9 cellular contexts compared by ENCODE assay signal in genomic region chr1:157948547-157949152, GRCh38. TPM values are rescaled to one million over a fixed set of nuclear protein-coding genes. Genes with fewer than 3 reads are reported as not detected.
DNase-seq lines count a peak whose midpoint lies in the region; ATAC-seq and TF ChIP-seq lines count a peak whose summit lies in the region.
"Had no signal": no experiment of that assay in that cellular context is flagged by ENCODE, and none has a peak within 500 bp of the region (broad histone marks: within the 10 kb centered on the region; RNA-seq: fewer than 3 reads in every experiment).

No MANE protein-coding gene starts in this region.

- no peak overlapping the region for H3K4ac ChIP-seq in H9 (ENCODE audit: low read depth, low read length)

- TF ChIP-seq POLR2A in heart left ventricle (IDR thresholded peaks at IDR 0.05) = no peak

- H3K23me2 ChIP-seq in H9 (ENCODE audit: insufficient read length, low read depth, low read length, poor library complexity, severe bottlenecking) = no peaks in the 10 kb centered on the region

- H3K56ac ChIP-seq in H9 (ENCODE audit: insufficient read length, low read depth, low read length) = no peak overlapping the region

- no peak overlapping the region for H4K8ac ChIP-seq in H9 (replicated peaks; ENCODE audit: insufficient read length, low read depth, low read length)

- no peak overlapping the region for H2BK120ac ChIP-seq in H9 (ENCODE audit: low read depth, low read length, poor library complexity, severe bottlenecking)

- no peaks in the 10 kb centered on the region for H3K36me3 Mint-ChIP-seq in H9 (ENCODE audit: insufficient read depth in 1 of 3, low read depth in 3 of 3)
- no peaks in the 10 kb centered on the region for H3K36me3 Mint-ChIP-seq in stimulated activated naive B cell treated with anti-CD40 and anti-IgM and Interleukin-4, amounts not matched to agents 10 μg/mL and 1 μg/mL and 100 μg/mL, for 72 hours
- H3K36me3 Mint-ChIP-seq: activated naive CD8-positive, alpha-beta T cell treated with anti-CD3 and anti-CD28 coated beads, Interleukin-2, amount 10 ng/mL, durations not matched to agents 7 days and 5 days had no signal

- H3K4me1 Mint-ChIP-seq in H9 = peaks cover 2 to 6% of the 10 kb centered on the region in 2 experiments; a peak in 3 of 4 replicates
- peaks cover 29 to 47% of the 10 kb centered on the region in 2 donors for H3K4me1 Mint-ChIP-seq in stimulated activated naive B cell treated with anti-CD40 and anti-IgM and Interleukin-4, amounts not matched to agents 10 μg/mL and 1 μg/mL and 100 μg/mL, for 72 hours
- H3K4me1 Mint-ChIP-seq: activated naive CD8-positive, alpha-beta T cell treated with anti-CD3 and anti-CD28 coated beads, Interleukin-2, amount 10 ng/mL, durations not matched to agents 7 days and 5 days had no signal

- no peak overlapping the region for H2BK15ac ChIP-seq in H9 (ENCODE audit: low read depth, low read length)

- H3K9me3 Mint-ChIP-seq in H9 = no peaks in the 10 kb centered on the region
- no peaks in the 10 kb centered on the region for H3K9me3 Mint-ChIP-seq in stimulated activated naive B cell treated with anti-CD40 and anti-IgM and Interleukin-4, amounts not matched to agents 10 μg/mL and 1 μg/mL and 100 μg/mL, for 72 hours
- H3K9me3 Mint-ChIP-seq: activated naive CD8-positive, alpha-beta T cell treated with anti-CD3 and anti-CD28 coated beads, Interleukin-2, amount 10 ng/mL, durations not matched to agents 7 days and 5 days had no signal

- no peaks in the 10 kb centered on the region for H3K79me1 ChIP-seq in H9 (ENCODE audit: insufficient read depth, low read depth, low read length, poor library complexity, severe bottlenecking)

- no peak overlapping the region for H3K4me3 ChIP-seq in heart left ventricle

- peaks cover 7% of the 10 kb centered on the region for H3K27me3 Mint-ChIP-seq in H9 (ENCODE audit: low read depth)
- peaks cover 12 to 13% of the 10 kb centered on the region in 2 donors for H3K27me3 Mint-ChIP-seq in stimulated activated naive B cell treated with anti-CD40 and anti-IgM and Interleukin-4, amounts not matched to agents 10 μg/mL and 1 μg/mL and 100 μg/mL, for 72 hours

- no peak overlapping the region for H4K5ac ChIP-seq in H9 (ENCODE audit: insufficient read length, low read depth, low read length)

- H3K27ac Mint-ChIP-seq in H9 = no peak overlapping the region
- peak overlapping the region; percentile 51 for H3K27ac Mint-ChIP-seq in stimulated activated naive B cell treated with anti-CD40 and anti-IgM and Interleukin-4, amounts not matched to agents 10 μg/mL and 1 μg/mL and 100 μg/mL, for 72 hours
- H3K27ac Mint-ChIP-seq: activated naive CD8-positive, alpha-beta T cell treated with anti-CD3 and anti-CD28 coated beads, Interleukin-2, amount 10 ng/mL, durations not matched to agents 7 days and 5 days had no signal

- no peak overlapping the region for H3K4me3 Mint-ChIP-seq in H9
- H3K4me3 Mint-ChIP-seq in stimulated activated naive B cell treated with anti-CD40 and anti-IgM and Interleukin-4, amounts not matched to agents 10 μg/mL and 1 μg/mL and 100 μg/mL, for 72 hours = no peak overlapping the region
- H3K4me3 Mint-ChIP-seq: activated naive CD8-positive, alpha-beta T cell treated with anti-CD3 and anti-CD28 coated beads, Interleukin-2, amount 10 ng/mL, durations not matched to agents 7 days and 5 days had no signal

- no peak overlapping the region for H4K91ac ChIP-seq in H9 (ENCODE audit: insufficient read length, low read depth, low read length)

- H3K18ac ChIP-seq in H9 (ENCODE audit: insufficient read length, low read depth, low read length) = no peak overlapping the region

- no peaks in the 10 kb centered on the region for H3K4me1 ChIP-seq in H9 (ENCODE audit: insufficient read depth, low read length)
- H3K4me1 ChIP-seq in heart left ventricle = peaks cover 0 to 40% (median 0%) of the 10 kb centered on the region in 12 donors

- ATAC-seq in heart left ventricle (peak in 3 of 4 donors; percentile 73 to 87 (median 82)), omental fat pad (ENCODE audit: low FRiP score) (no peak)
- peak; percentile 84 to 86 for ATAC-seq in stimulated activated naive B cell treated with anti-CD40 and anti-IgM and Interleukin-4, amounts not matched to agents 10 μg/mL and 1 μg/mL and 100 μg/mL, for 72 hours (replicated peaks)

- intact Hi-C loops in heart left ventricle (cut with DNase I) = loop anchor here (1.0 to 10.0 kb wide), 5 partner anchors 70 to 366 kb away; no protein-coding TSS in a partner anchor

- no peak overlapping the region for H3K27ac ChIP-seq in H9 (ENCODE audit: insufficient read length, low read depth, low read length)
- no peak overlapping the region for H3K27ac ChIP-seq in heart left ventricle

- H3K27me3 ChIP-seq in H9 (ENCODE audit: insufficient read depth, low read length) = no peaks in the 10 kb centered on the region
- peaks cover 0 to 17% (median 0%) of the 10 kb centered on the region in 9 donors for H3K27me3 ChIP-seq in heart left ventricle

- no peak overlapping the region for H3K4me2 ChIP-seq in H9 (ENCODE audit: insufficient read depth, insufficient read length, low read length)

- no peak overlapping the region for H2BK20ac ChIP-seq in H9 (ENCODE audit: low read depth, low read length, poor library complexity, severe bottlenecking)

- no peak overlapping the region for H3T11ph ChIP-seq in H9 (ENCODE audit: low read length)

- H3K14ac ChIP-seq in H9 (ENCODE audit: insufficient read depth, low read length) = no peak overlapping the region

- no CpG with 5 or more reads among the region's 2 CpGs for WGBS in H9 (ENCODE audit: extremely low coverage, insufficient read length, low lambda C conversion rate)
- 18 to 28% (median 24%) methylated on average over 2 of the region's 2 CpGs for WGBS in heart left ventricle, 4 donors

- H3K9me3 ChIP-seq in H9 (ENCODE audit: control insufficient read depth, low read depth, low read length) (no peaks in the 10 kb centered on the region), heart left ventricle (no peaks in the 10 kb centered on the region)

- H2AK5ac ChIP-seq in H9 (ENCODE audit: insufficient read length, low read length) = no peak overlapping the region

- no peaks in the 10 kb centered on the region for H3K79me2 ChIP-seq in H9 (ENCODE audit: insufficient read depth, low read length)

- H2BK5ac ChIP-seq in H9 (ENCODE audit: insufficient read length, low read length) = no peak overlapping the region

- H3K36me3 ChIP-seq in heart left ventricle = no peaks in the 10 kb centered on the region

- no peak overlapping the region for H3K9ac ChIP-seq in H9 (ENCODE audit: extremely low read depth, insufficient read length, low read length)

- DNase-seq in AG08396 (ENCODE audit: low spot score) = peak; percentile 16
- peak; percentile 78 for DNase-seq in H9
- peak; percentile 85 for DNase-seq in SKM-1 treated with dmso at 0.1 percent for 144 hours (lab: John Stamatoyannopoulos, UW; ENCODE audit: unreplicated experiment)
- peak in 3 of 5 donors; percentile 17 to 31 (median 29) for DNase-seq in heart left ventricle
- DNase-seq in stimulated activated naive B cell treated with anti-CD40 and anti-IgM and Interleukin-4, amounts not matched to agents 10 μg/mL and 1 μg/mL and 100 μg/mL, for 72 hours = peak; percentile 30
- no peak for DNase-seq in NCI-H2029 treated with DMSO at 0.1 percent for 48 hours (lab: John Stamatoyannopoulos, UW)
- no peak for DNase-seq in NCI-H748 (lab: John Stamatoyannopoulos, UW; ENCODE audit: unreplicated experiment)
- DNase-seq in omental fat pad (ENCODE audit: low spot score) = no peak
- DNase-seq: activated naive CD8-positive, alpha-beta T cell treated with anti-CD3 and anti-CD28 coated beads, Interleukin-2, amount 10 ng/mL, durations not matched to agents 7 days and 5 days had no signal

- H2AFZ ChIP-seq in H9 (ENCODE audit: low read length) = no peak overlapping the region

- H3K23ac ChIP-seq in H9 (ENCODE audit: insufficient read length, low read depth, low read length) = no peak overlapping the region

- peak; percentile 91 for TF ChIP-seq CTCF in H9 (conservative IDR thresholded peaks at IDR 0.05)
- TF ChIP-seq CTCF in heart left ventricle (IDR thresholded peaks at IDR 0.05) = peak; percentile 19 to 67 (median 60)
- TF ChIP-seq CTCF in omental fat pad (IDR thresholded peaks at IDR 0.05) = no peak

- H2BK12ac ChIP-seq in H9 (ENCODE audit: insufficient read length, low read depth, low read length) = no peak overlapping the region

- H4K20me1 ChIP-seq in H9 (ENCODE audit: control insufficient read depth, insufficient read depth, insufficient read length) = no peaks in the 10 kb centered on the region

RNA-seq across cellular contexts. Expression of gene KIRREL1, which starts 44.8 kb away (rescaled TPM):
- total RNA-seq in H9 (2021) = 29.9 and 30.5 TPM in 2 replicates
- 10 to 100 TPM in 4 of 9 donors, 1 to 10 TPM in 5; 6.1 to 22.7 (median 8.2) TPM for total RNA-seq in heart left ventricle
- 1 to 10 TPM; 3.2 to 8.4 TPM for polyA plus RNA-seq in heart left ventricle
- 10 to 100 TPM; 47.2 to 81.6 (median 61.6) TPM for total RNA-seq in omental fat pad
- total RNA-seq: activated naive CD8-positive, alpha-beta T cell treated with anti-CD3 and anti-CD28 coated beads, Interleukin-2, amount 10 ng/mL, durations not matched to agents 7 days and 5 days had no signal

Comparison
In these comparisons a context has a peak if more than half of its experiments do, and no peak if none do; other contexts are left out.
1. DNase-seq: peak in AG08396 (single experiment), H9 (single experiment), SKM-1 treated with dmso at 0.1 percent for 144 hours (single experiment), heart left ventricle (3 of 5) and stimulated activated naive B cell treated with anti-CD40 and anti-IgM and Interleukin-4, amounts not matched to agents 10 μg/mL and 1 μg/mL and 100 μg/mL, for 72 hours (single experiment); none in NCI-H2029 treated with DMSO at 0.1 percent for 48 hours (single experiment), NCI-H748 (single experiment) and omental fat pad (single experiment).
2. CTCF ChIP-seq: peak in H9 (single experiment) and heart left ventricle (12 of 12); none in omental fat pad (0 of 3).